In genomic region chr15:90584841-90585240, GRCh38 we compare ENCODE assay signal across 18 cellular contexts.
"Had no signal": no experiment of that assay in that cellular context is flagged by ENCODE, and none has a peak within 500 bp of the region (broad histone marks: within the 10 kb centered on the region; RNA-seq: fewer than 3 reads in every experiment).

No MANE protein-coding gene starts in this region.

- H3K9me3 Mint-ChIP-seq: dendritic cell treated with granulocyte-macrophage colony-stimulating factor and Interleukin-4, amounts not matched to agents 40 ng/mL and 50 ng/mL, for 4 days; endodermal cell; immature natural killer cell; natural killer cell treated with Interleukin-12 subunit alpha and Interleukin-12 subunit beta and Interleukin-15 and Interleukin-18, amount 100 ng/mL, for 72 hours; neural progenitor cell had no signal

- H3K4me1 ChIP-seq: foreskin keratinocyte had no signal

- ATAC-seq: foreskin keratinocyte; left colon; mucosa of descending colon; natural killer cell treated with Interleukin-12 subunit alpha and Interleukin-12 subunit beta and Interleukin-15 and Interleukin-18, amount 100 ng/mL, for 72 hours; right cardiac atrium had no signal

- DNase-seq: effector CD4-positive, alpha-beta T cell; endodermal cell; erythroblast; foreskin keratinocyte; immature natural killer cell; left colon; mucosa of descending colon; nucleus accumbens; ovary; right cardiac atrium; small intestine; stimulated activated CD4-positive, alpha-beta T cell treated with anti-CD3 and anti-CD28 coated beads, Interleukin-12 subunit alpha, Interleukin-12 subunit beta, amount 100 ng/mL, for 4 hours; stimulated activated naive CD4-positive, alpha-beta T cell treated with Interleukin-2 at 50 U/mL for 16 hours; testis; transverse colon had no signal

- H3K9me3 ChIP-seq: mucosa of descending colon, ovary, testis, transverse colon had no signal

- H3K27me3 ChIP-seq: foreskin keratinocyte, neural progenitor cell, ovary, testis, transverse colon had no signal

- H3K27me3 Mint-ChIP-seq: dendritic cell treated with granulocyte-macrophage colony-stimulating factor and Interleukin-4, amounts not matched to agents 40 ng/mL and 50 ng/mL, for 4 days; natural killer cell treated with Interleukin-12 subunit alpha and Interleukin-12 subunit beta and Interleukin-15 and Interleukin-18, amount 100 ng/mL, for 72 hours had no signal

- H3K4me3 ChIP-seq: mucosa of descending colon, neural progenitor cell, ovary, testis, transverse colon had no signal

- H3K27ac ChIP-seq: foreskin keratinocyte, neural progenitor cell, ovary, testis had no signal

- H3K27ac Mint-ChIP-seq: dendritic cell treated with granulocyte-macrophage colony-stimulating factor and Interleukin-4, amounts not matched to agents 40 ng/mL and 50 ng/mL, for 4 days; endodermal cell; natural killer cell treated with Interleukin-12 subunit alpha and Interleukin-12 subunit beta and Interleukin-15 and Interleukin-18, amount 100 ng/mL, for 72 hours; neural progenitor cell had no signal

- H3K36me3 Mint-ChIP-seq: neural progenitor cell had no signal

- H3K36me3 ChIP-seq: neural progenitor cell, ovary, transverse colon had no signal

- H3K4me3 Mint-ChIP-seq: dendritic cell treated with granulocyte-macrophage colony-stimulating factor and Interleukin-4, amounts not matched to agents 40 ng/mL and 50 ng/mL, for 4 days; endodermal cell; immature natural killer cell; natural killer cell treated with Interleukin-12 subunit alpha and Interleukin-12 subunit beta and Interleukin-15 and Interleukin-18, amount 100 ng/mL, for 72 hours; neural progenitor cell had no signal
